In the genomic region with DNA sequence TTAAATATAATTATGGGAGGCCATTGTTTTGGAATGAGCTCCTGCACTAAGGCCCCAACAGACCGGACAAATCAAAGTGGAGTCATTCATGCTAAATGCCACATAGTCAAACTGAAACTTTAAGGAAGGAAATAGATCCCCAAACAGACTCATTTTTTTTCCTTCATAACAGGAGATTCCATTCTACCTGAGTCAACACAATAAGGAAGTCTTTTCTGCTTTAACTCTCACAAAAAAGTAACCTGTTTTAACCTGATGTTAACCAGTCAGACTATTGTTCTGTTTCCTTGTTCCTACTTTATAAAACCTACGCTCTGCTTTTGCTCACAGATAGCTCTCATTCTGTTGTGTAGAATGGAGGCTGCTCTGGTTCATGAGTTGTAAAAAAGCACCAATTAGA, we compare ENCODE assay signal across 17 cellular contexts.
"Had no signal": no experiment of that assay in that cellular context is flagged by ENCODE, and none has a peak within 500 bp of the region (broad histone marks: within the 10 kb centered on the region; RNA-seq: fewer than 3 reads in every experiment).

No MANE protein-coding gene starts in this region.

- H3K27me3 ChIP-seq: spleen, testis had no signal

- H3K4me3 Mint-ChIP-seq: activated CD8-positive, alpha-beta T cell treated with anti-CD3 and anti-CD28 coated beads for 36 hours; activated naive CD8-positive, alpha-beta T cell treated with anti-CD3 and anti-CD28 coated beads for 36 hours; activated T-cell treated with anti-CD3 and anti-CD28 coated beads, Interleukin-2, amount 50 U/mL, for 72 hours; brain; effector memory CD8-positive, alpha-beta T cell; stimulated activated naive CD8-positive, alpha-beta T cell treated with anti-CD3 and anti-CD28 coated beads, Interleukin-15, amount 100 ng/mL, for 72 hours; WTC11 had no signal

- H3K27ac Mint-ChIP-seq: activated CD8-positive, alpha-beta T cell treated with anti-CD3 and anti-CD28 coated beads for 36 hours; activated naive CD8-positive, alpha-beta T cell treated with anti-CD3 and anti-CD28 coated beads for 36 hours; activated T-cell treated with anti-CD3 and anti-CD28 coated beads, Interleukin-2, amount 50 U/mL, for 72 hours; brain; effector memory CD8-positive, alpha-beta T cell; stimulated activated naive CD8-positive, alpha-beta T cell treated with anti-CD3 and anti-CD28 coated beads, Interleukin-15, amount 100 ng/mL, for 72 hours; WTC11 had no signal

- H3K36me3 Mint-ChIP-seq: activated naive CD8-positive, alpha-beta T cell treated with anti-CD3 and anti-CD28 coated beads for 36 hours; brain had no signal

- H3K4me1 Mint-ChIP-seq: activated naive CD8-positive, alpha-beta T cell treated with anti-CD3 and anti-CD28 coated beads for 36 hours; brain; stimulated activated naive CD8-positive, alpha-beta T cell treated with anti-CD3 and anti-CD28 coated beads, Interleukin-15, amount 100 ng/mL, for 72 hours had no signal

- H3K4me3 ChIP-seq: psoas muscle, spleen, testis had no signal

- H3K36me3 ChIP-seq: spleen had no signal

- DNase-seq: activated CD4-positive, alpha-beta T cell treated with anti-CD3 and anti-CD28 coated beads for 4 hours; activated CD8-positive, alpha-beta memory T cell treated with anti-CD3 and anti-CD28 coated beads, Interleukin-2, amount 50 U/mL, for 4 hours; activated CD8-positive, alpha-beta T cell treated with anti-CD3 and anti-CD28 coated beads for 36 hours; activated naive CD8-positive, alpha-beta T cell treated with anti-CD3 and anti-CD28 coated beads for 36 hours; activated T-cell treated with anti-CD3 and anti-CD28 coated beads, Interleukin-2, amount 50 U/mL, for 72 hours; amygdala; effector memory CD8-positive, alpha-beta T cell; hippocampal formation; kidney; left ventricle myocardium superior; psoas muscle; spleen; stimulated activated naive CD8-positive, alpha-beta T cell treated with anti-CD3 and anti-CD28 coated beads, Interleukin-15, amount 100 ng/mL, for 72 hours; testis had no signal

- ATAC-seq: activated CD8-positive, alpha-beta T cell treated with anti-CD3 and anti-CD28 coated beads for 36 hours; activated T-cell treated with anti-CD3 and anti-CD28 coated beads, Interleukin-2, amount 50 U/mL, for 72 hours; effector memory CD8-positive, alpha-beta T cell; left ventricle myocardium superior; psoas muscle; sciatic nerve; stimulated activated naive CD8-positive, alpha-beta T cell treated with anti-CD3 and anti-CD28 coated beads, Interleukin-15, amount 100 ng/mL, for 72 hours had no signal

- H3K27ac ChIP-seq: psoas muscle, spleen, testis had no signal

- H3K9me3 Mint-ChIP-seq: activated naive CD8-positive, alpha-beta T cell treated with anti-CD3 and anti-CD28 coated beads for 36 hours; brain had no signal

- H3K4me1 ChIP-seq: psoas muscle, spleen, testis had no signal

- H3K27me3 Mint-ChIP-seq: activated CD8-positive, alpha-beta T cell treated with anti-CD3 and anti-CD28 coated beads for 36 hours; activated naive CD8-positive, alpha-beta T cell treated with anti-CD3 and anti-CD28 coated beads for 36 hours; stimulated activated naive CD8-positive, alpha-beta T cell treated with anti-CD3 and anti-CD28 coated beads, Interleukin-15, amount 100 ng/mL, for 72 hours had no signal

- H3K9me3 ChIP-seq: psoas muscle, spleen, testis had no signal
